ENCODE assay signal across 12 cellular contexts in genomic region chr18:34121157-34121807, GRCh38.
DNase-seq lines count a peak whose midpoint lies in the region; ATAC-seq, FAIRE-seq and TF ChIP-seq lines count a peak whose summit lies in the region.
"Had no signal": no experiment of that assay in that cellular context is flagged by ENCODE, and none has a peak within 500 bp of the region (broad histone marks: within the 10 kb centered on the region; RNA-seq: fewer than 3 reads in every experiment).

No MANE protein-coding gene starts in this region.

- H2AFZ ChIP-seq in astrocyte (ENCODE audit: low read depth, low read length) = no peak overlapping the region
- no peak overlapping the region for H2AFZ ChIP-seq in H9 (ENCODE audit: low read length)

- H3K9ac ChIP-seq in astrocyte (ENCODE audit: low read length) (no peak overlapping the region), H9 (ENCODE audit: extremely low read depth, insufficient read length, low read length) (no peak overlapping the region)

- H3K79me1 ChIP-seq in H9 (ENCODE audit: insufficient read depth, low read depth, low read length, poor library complexity, severe bottlenecking) = no peaks in the 10 kb centered on the region

- H3K9me3 ChIP-seq in astrocyte (ENCODE audit: insufficient read depth, low read depth, low read length) = no peaks in the 10 kb centered on the region
- no peaks in the 10 kb centered on the region for H3K9me3 ChIP-seq in esophagus squamous epithelium
- H3K9me3 ChIP-seq in H9 (ENCODE audit: control insufficient read depth, low read depth, low read length) = no peaks in the 10 kb centered on the region

- H3K4ac ChIP-seq in H9 (ENCODE audit: low read depth, low read length) = no peak overlapping the region

- H3K56ac ChIP-seq in H9 (ENCODE audit: insufficient read length, low read depth, low read length) = no peak overlapping the region

- in situ Hi-C loops in ACHN (cut with HindIII; ENCODE audit: low pct_ligation_motif_present, low pct_unique_long_range_greater_than_20kb, low sequenced_read_pairs) = no loop called here

- intact Hi-C loops in left colon (cut with DNase I, micrococcal nuclease) = loop anchor here in 1 of 2 donors (5.0 kb wide), 1 partner anchor 201 kb away; no protein-coding TSS in a partner anchor
- intact Hi-C loops in esophagus squamous epithelium (cut with DNase I) = no loop called here

- H4K91ac ChIP-seq in H9 (ENCODE audit: insufficient read length, low read depth, low read length) = no peak overlapping the region

- H3K27me3 ChIP-seq in astrocyte (ENCODE audit: insufficient read depth, low read length) (no peaks in the 10 kb centered on the region), esophagus squamous epithelium (no peaks in the 10 kb centered on the region), H9 (ENCODE audit: insufficient read depth, low read length) (no peaks in the 10 kb centered on the region)

- H3K4me1 ChIP-seq in astrocyte (ENCODE audit: insufficient read depth, low read length) (peaks cover 4% of the 10 kb centered on the region), esophagus squamous epithelium (no peaks in the 10 kb centered on the region), H9 (ENCODE audit: insufficient read depth, low read length) (no peaks in the 10 kb centered on the region; the same call in 1 of the 2 replicates)

- H2BK20ac ChIP-seq in H9 (ENCODE audit: low read depth, low read length, poor library complexity, severe bottlenecking) = no peak overlapping the region

- no peaks in the 10 kb centered on the region for H4K20me1 ChIP-seq in astrocyte (ENCODE audit: insufficient read depth, low read length)
- H4K20me1 ChIP-seq in H9 (ENCODE audit: control insufficient read depth, insufficient read depth, insufficient read length) = no peaks in the 10 kb centered on the region

- H4K8ac ChIP-seq in H9 (replicated peaks; ENCODE audit: insufficient read length, low read depth, low read length) = no peak overlapping the region

- 58 to 59% methylated on average over 4 of the region's 4 CpGs for WGBS in esophagus squamous epithelium, 2 donors
- no CpG with 5 or more reads among the region's 4 CpGs for WGBS in H9 (ENCODE audit: extremely low coverage, insufficient read length, low lambda C conversion rate)

- H3T11ph ChIP-seq in H9 (ENCODE audit: low read length) = no peak overlapping the region

- TF ChIP-seq CTCF in astrocyte (IDR thresholded peaks at IDR 0.05; ENCODE audit: insufficient read depth, low read depth, low read length) = no peak
- no peak for TF ChIP-seq CTCF in esophagus squamous epithelium (IDR thresholded peaks at IDR 0.05)
- TF ChIP-seq CTCF in H9 (conservative IDR thresholded peaks at IDR 0.05) = no peak

- TF ChIP-seq POLR2A in esophagus squamous epithelium (IDR thresholded peaks at IDR 0.05) = no peak

- H3K4me2 ChIP-seq in astrocyte (ENCODE audit: low read length) (peak overlapping the region; percentile 59), H9 (ENCODE audit: insufficient read depth, insufficient read length, low read length) (no peak overlapping the region)

- H2BK15ac ChIP-seq in H9 (ENCODE audit: low read depth, low read length) = no peak overlapping the region

- H3K9me3 Mint-ChIP-seq in astrocyte (ENCODE audit: unreplicated experiment) (no peaks in the 10 kb centered on the region), H9 (no peaks in the 10 kb centered on the region)

- no peak overlapping the region for H2BK5ac ChIP-seq in H9 (ENCODE audit: insufficient read length, low read length)

- H4K5ac ChIP-seq in H9 (ENCODE audit: insufficient read length, low read depth, low read length) = no peak overlapping the region

- H3K27ac ChIP-seq in astrocyte (ENCODE audit: low read depth, low read length) (no peak overlapping the region), esophagus squamous epithelium (no peak overlapping the region), H9 (ENCODE audit: insufficient read length, low read depth, low read length) (no peak overlapping the region)

- H3K4me1 Mint-ChIP-seq in astrocyte (ENCODE audit: low read depth, unreplicated experiment) (peaks cover 21% of the 10 kb centered on the region), H9 (peaks cover 2 to 7% of the 10 kb centered on the region in 2 experiments)

- H3K18ac ChIP-seq in H9 (ENCODE audit: insufficient read length, low read depth, low read length) = no peak overlapping the region

- H3K36me3 Mint-ChIP-seq in astrocyte (ENCODE audit: low read depth, unreplicated experiment) (no peaks in the 10 kb centered on the region), H9 (ENCODE audit: insufficient read depth in 1 of 3, low read depth in 3 of 3) (no peaks in the 10 kb centered on the region)

- no peak overlapping the region for H3K14ac ChIP-seq in H9 (ENCODE audit: insufficient read depth, low read length)

- H3K36me3 ChIP-seq in astrocyte (ENCODE audit: insufficient read depth, low read length) = no peaks in the 10 kb centered on the region
- no peaks in the 10 kb centered on the region for H3K36me3 ChIP-seq in esophagus squamous epithelium

- H3K4me3 Mint-ChIP-seq in astrocyte (ENCODE audit: unreplicated experiment) = no peak overlapping the region
- H3K4me3 Mint-ChIP-seq in H9 = no peak overlapping the region

- peak; percentile 93 for ATAC-seq in left colon
- ATAC-seq: Panc1 had no signal

- no peaks in the 10 kb centered on the region for H3K79me2 ChIP-seq in astrocyte (ENCODE audit: insufficient read depth, low read length)
- H3K79me2 ChIP-seq in H9 (ENCODE audit: insufficient read depth, low read length) = no peaks in the 10 kb centered on the region

- no peaks in the 10 kb centered on the region for H3K23me2 ChIP-seq in H9 (ENCODE audit: insufficient read length, low read depth, low read length, poor library complexity, severe bottlenecking)

- no peak overlapping the region for H3K4me3 ChIP-seq in astrocyte (ENCODE audit: insufficient read depth, low read depth, low read length)
- no peak overlapping the region for H3K4me3 ChIP-seq in esophagus squamous epithelium

- H2BK12ac ChIP-seq in H9 (ENCODE audit: insufficient read length, low read depth, low read length) = no peak overlapping the region

- H3K27me3 Mint-ChIP-seq in astrocyte (ENCODE audit: low read depth, unreplicated experiment) (no peaks in the 10 kb centered on the region), H9 (ENCODE audit: low read depth) (peaks cover 7% of the 10 kb centered on the region)

- DNase-seq in ACHN = peak; percentile 69
- DNase-seq in HT1080 (ENCODE audit: low read depth) = peak; percentile 32
- peak; percentile 70 for DNase-seq in astrocyte (ENCODE audit: low read depth)
- no peak for DNase-seq in left colon
- no peak for DNase-seq in T-helper 2 cell
- no peak for DNase-seq in stimulated activated CD8-positive, alpha-beta memory T cell treated with anti-CD3 and anti-CD28 coated beads, Interleukin-4, amount 100 ng/mL, for 48 hours
- DNase-seq in esophagus squamous epithelium (lab: John Stamatoyannopoulos, UW) = no peak
- DNase-seq in H9 = no peak
- DNase-seq: activated CD4-positive, CD25-positive, alpha-beta regulatory T cell treated with anti-CD3 and anti-CD28 coated beads, Interleukin-2, amount 50 U/mL, for 72 hours; activated naive CD4-positive, alpha-beta T cell; C1 segment of cervical spinal cord had no signal

- no peak overlapping the region for H2BK120ac ChIP-seq in H9 (ENCODE audit: low read depth, low read length, poor library complexity, severe bottlenecking)

- H2AK5ac ChIP-seq in H9 (ENCODE audit: insufficient read length, low read length) = no peak overlapping the region

- FAIRE-seq in astrocyte (lab: Jason Lieb, UNC) = no peak

- no peak overlapping the region for H3K23ac ChIP-seq in H9 (ENCODE audit: insufficient read length, low read depth, low read length)

- no peak overlapping the region for H3K27ac Mint-ChIP-seq in astrocyte (ENCODE audit: unreplicated experiment)
- H3K27ac Mint-ChIP-seq in H9 = no peak overlapping the region

Comparison
In these comparisons a context has a peak if more than half of its experiments do, and no peak if none do; other contexts are left out.
1. DNase-seq: peak in ACHN (single experiment), HT1080 (single experiment) and astrocyte (single experiment); none in left colon (0 of 2), T-helper 2 cell (0 of 5), stimulated activated CD8-positive, alpha-beta memory T cell treated with anti-CD3 and anti-CD28 coated beads, Interleukin-4, amount 100 ng/mL, for 48 hours (single experiment), esophagus squamous epithelium (single experiment) and H9 (single experiment).